Comparison of ENCODE assay signal across 18 cellular contexts in the genomic region with DNA sequence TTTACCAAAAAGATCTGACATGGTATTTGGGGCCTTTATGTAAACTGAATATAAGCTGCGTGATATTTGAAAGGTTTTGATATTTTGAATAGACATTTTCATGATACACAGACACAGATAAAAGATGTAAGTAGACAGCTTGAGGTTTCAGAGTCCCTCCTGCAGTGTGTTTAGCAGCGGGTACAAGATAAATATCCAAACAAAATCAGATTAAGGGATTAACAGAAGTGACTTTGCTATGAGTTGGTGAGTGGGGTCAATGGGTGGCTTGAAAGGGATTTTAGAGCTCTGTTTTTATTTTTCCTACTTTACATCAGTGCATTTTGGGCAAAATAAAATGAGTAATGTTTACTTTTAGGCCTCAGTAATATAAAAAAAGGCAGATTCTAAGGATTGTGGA.
DNase-seq lines count a peak whose midpoint lies in the region; TF ChIP-seq lines count a peak whose summit lies in the region.
"Had no signal": no experiment of that assay in that cellular context is flagged by ENCODE, and none has a peak within 500 bp of the region (broad histone marks: within the 10 kb centered on the region; RNA-seq: fewer than 3 reads in every experiment).

No MANE protein-coding gene starts in this region.

- H3K9me3 ChIP-seq in A673 (ENCODE audit: low read depth, low read length, poor library complexity, severe bottlenecking) (no peaks in the 10 kb centered on the region), WERI-Rb-1 (ENCODE audit: severe bottlenecking) (no peaks in the 10 kb centered on the region)
- H3K9me3 ChIP-seq: A549; BLaER1 treated with 17β-estradiol and CSF1 and Interleukin-3, amounts not matched to agents 10 nM and 100 nM had no signal

- no peaks in the 10 kb centered on the region for H3K27me3 ChIP-seq in A673 (replicated peaks; ENCODE audit: insufficient read depth, low read depth, low read length, poor library complexity)
- no peaks in the 10 kb centered on the region for H3K27me3 ChIP-seq in WERI-Rb-1 (ENCODE audit: insufficient read depth, low read depth, severe bottlenecking)
- H3K27me3 ChIP-seq: BLaER1 treated with 17β-estradiol and CSF1 and Interleukin-3, amounts not matched to agents 10 nM and 100 nM had no signal

- POLR2A ChIA-PET in A673 (lab: Charles Lee; ENCODE audit: low non-redundant PET) = no interaction called here

- H3K36me3 Mint-ChIP-seq in mesothelial cell of epicardium = peaks cover 1% of the 10 kb centered on the region
- H3K36me3 Mint-ChIP-seq: CD8-positive, alpha-beta T cell had no signal

- H3K4me3 Mint-ChIP-seq in mesothelial cell of epicardium = no peak overlapping the region
- H3K4me3 Mint-ChIP-seq: B cell; CD8-positive, alpha-beta T cell; H9 had no signal

- H3K36me3 ChIP-seq in A673 (ENCODE audit: insufficient read depth, low read length, poor library complexity, severe bottlenecking) (no peaks in the 10 kb centered on the region), WERI-Rb-1 (no peaks in the 10 kb centered on the region)
- H3K36me3 ChIP-seq: BLaER1 treated with 17β-estradiol and CSF1 and Interleukin-3, amounts not matched to agents 10 nM and 100 nM had no signal

- H3K4me1 ChIP-seq in A673 (ENCODE audit: insufficient read depth, low read length, poor library complexity, severe bottlenecking) = no peaks in the 10 kb centered on the region
- H3K4me1 ChIP-seq: A549; BLaER1 treated with 17β-estradiol and CSF1 and Interleukin-3, amounts not matched to agents 10 nM and 100 nM had no signal

- DNase-seq in A673 (ENCODE audit: low spot score) = peak; percentile 35
- peak; percentile 24 for DNase-seq in DMS53 treated with DMSO at 0.1 percent for 48 hours (lab: John Stamatoyannopoulos, UW; ENCODE audit: unreplicated experiment)
- DNase-seq in WERI-Rb-1 = peak; percentile 9
- DNase-seq in mesothelial cell of epicardium (ENCODE audit: low spot score in 2 of 2, unreplicated experiment in 2 of 2) = no peak
- DNase-seq in iPS-NIHi7 (ENCODE audit: extremely low spot score) = no peak
- no peak for DNase-seq in Ammon's horn (ENCODE audit: low spot score)
- no peak for DNase-seq in retina
- DNase-seq: Calu3; CD8-positive, alpha-beta T cell; DND-41; EL; H9 had no signal

- no peak overlapping the region for H3K4me3 ChIP-seq in A673 (ENCODE audit: low read depth, low read length, poor library complexity, severe bottlenecking)
- H3K4me3 ChIP-seq in WERI-Rb-1 (ENCODE audit: low read depth, low read length) = no peak overlapping the region
- H3K4me3 ChIP-seq: A549; BLaER1 treated with 17β-estradiol and CSF1 and Interleukin-3, amounts not matched to agents 10 nM and 100 nM; GM12878 had no signal

- CTCF ChIA-PET in A673 (lab: Charles Lee) = no interaction called here

- BruUV-seq in A673 (replicated peaks; lab: Mats Ljungman, UMichigan) = no TSS peak

- H3K27ac ChIP-seq in A673 (ENCODE audit: low read depth, low read length, poor library complexity, severe bottlenecking) (no peak overlapping the region), WERI-Rb-1 (no peak overlapping the region)
- H3K27ac ChIP-seq: 22Rv1; A549; BLaER1 treated with 17β-estradiol and CSF1 and Interleukin-3, amounts not matched to agents 10 nM and 100 nM; HL-60 had no signal

- H3K4me1 Mint-ChIP-seq in mesothelial cell of epicardium = peaks cover 10% of the 10 kb centered on the region
- H3K4me1 Mint-ChIP-seq: B cell had no signal

- no peaks in the 10 kb centered on the region for H3K9me3 Mint-ChIP-seq in mesothelial cell of epicardium
- H3K9me3 Mint-ChIP-seq: CD8-positive, alpha-beta T cell; H9 had no signal

- H3K27ac Mint-ChIP-seq in mesothelial cell of epicardium = peak overlapping the region; percentile 9
- H3K27ac Mint-ChIP-seq: B cell; CD8-positive, alpha-beta T cell; H9 had no signal

- intact Hi-C loops in A673 (cut with micrococcal nuclease; ENCODE audit: unreplicated experiment) = no loop called here

- TF ChIP-seq CTCF in A673 (conservative IDR thresholded peaks at IDR 0.05; ENCODE audit: low read depth, low read length) (no peak), WERI-Rb-1 (IDR thresholded peaks at IDR 0.05; ENCODE audit: low read depth, low read length) (no peak), mesothelial cell of epicardium (IDR thresholded peaks at IDR 0.05; ENCODE audit: unreplicated experiment) (no peak)

- H3K27me3 Mint-ChIP-seq in mesothelial cell of epicardium (ENCODE audit: low read depth) = no peaks in the 10 kb centered on the region

Comparison
In these comparisons a context has a peak if more than half of its experiments do, and no peak if none do; other contexts are left out.
1. DNase-seq: peak in A673 (single experiment), DMS53 treated with DMSO at 0.1 percent for 48 hours (single experiment) and WERI-Rb-1 (single experiment); none in mesothelial cell of epicardium (0 of 2), iPS-NIHi7 (single experiment), Ammon's horn (single experiment) and retina (single experiment).